Comparison of ENCODE assay signal across 15 cellular contexts in the genomic region with DNA sequence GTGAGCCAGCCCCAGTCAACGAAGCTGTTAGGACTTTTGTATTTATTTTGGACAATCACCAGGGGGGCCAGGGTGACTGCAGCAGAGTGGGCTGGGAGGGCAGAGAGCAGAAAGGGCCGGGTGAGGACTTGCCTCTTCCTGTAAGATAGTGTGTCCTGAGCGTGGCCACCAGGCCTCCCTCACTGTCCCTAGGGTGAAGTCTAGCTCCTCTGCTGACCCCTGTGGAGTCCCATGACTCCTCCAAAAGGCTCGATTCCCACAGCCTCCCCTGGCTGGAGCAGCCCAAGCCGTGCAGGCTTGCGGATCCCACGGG.
DNase-seq lines count a peak whose midpoint lies in the region; ATAC-seq and TF ChIP-seq lines count a peak whose summit lies in the region.
"Had no signal": no experiment of that assay in that cellular context is flagged by ENCODE, and none has a peak within 500 bp of the region (broad histone marks: within the 10 kb centered on the region; RNA-seq: fewer than 3 reads in every experiment).

No MANE protein-coding gene starts in this region.

- H2AFZ ChIP-seq in hepatocyte (no peak overlapping the region), smooth muscle cell (ENCODE audit: low read depth) (no peak overlapping the region)

- H3K4me1 Mint-ChIP-seq in T-helper 17 cell = no peaks in the 10 kb centered on the region

- H3F3A ChIP-seq in smooth muscle cell (ENCODE audit: low read depth) = no peaks in the 10 kb centered on the region

- peak; percentile 20 for DNase-seq in GM04503 (ENCODE audit: low read depth)
- peak; percentile 67 to 82 for DNase-seq in cardiac fibroblast (ENCODE audit: low read depth in 2 of 2)
- no peak for DNase-seq in hepatocyte (ENCODE audit: low spot score)
- DNase-seq in smooth muscle cell (lab: John Stamatoyannopoulos, UW; ENCODE audit: unreplicated experiment) = no peak
- DNase-seq in stimulated activated CD4-positive, alpha-beta T cell treated with anti-CD3 and anti-CD28 coated beads, Interleukin-4, amount 100 ng/mL, for 24 hours = no peak
- DNase-seq in T-helper 17 cell = no peak
- no peak for DNase-seq in SK-N-DZ (ENCODE audit: low spot score)
- no peak for DNase-seq in activated effector memory CD4-positive, alpha-beta T cell treated with anti-CD3 and anti-CD28 coated beads, Interleukin-2, amount 50 U/mL, for 16 hours
- DNase-seq: activated CD8-positive, alpha-beta T cell treated with anti-CD3 and anti-CD28 coated beads, Interleukin-2, amount 10 ng/mL, durations not matched to agents 7 days and 5 days; effector CD4-positive, alpha-beta T cell; GOT3; NCI-H1930; T-cell had no signal

- no peak for ATAC-seq in T-helper 17 cell

- no peak overlapping the region for H3K4me3 Mint-ChIP-seq in T-helper 17 cell
- H3K4me3 Mint-ChIP-seq: activated CD8-positive, alpha-beta T cell treated with anti-CD3 and anti-CD28 coated beads, Interleukin-2, amount 10 ng/mL, durations not matched to agents 7 days and 5 days; activated naive CD4-positive, alpha-beta T cell treated with anti-CD3 and anti-CD28 coated beads, Interleukin-2, amount 50 U/mL, for 24 hours; IgD-negative memory B cell; T-cell had no signal

- H3K36me3 Mint-ChIP-seq in T-helper 17 cell (ENCODE audit: low read depth) = no peaks in the 10 kb centered on the region
- H3K36me3 Mint-ChIP-seq: activated naive CD4-positive, alpha-beta T cell treated with anti-CD3 and anti-CD28 coated beads, Interleukin-2, amount 50 U/mL, for 24 hours; IgD-negative memory B cell; T-cell had no signal

- H3K4me2 ChIP-seq in hepatocyte = no peak overlapping the region
- no peak overlapping the region for H3K4me2 ChIP-seq in smooth muscle cell

- no peak for TF ChIP-seq CTCF in cardiac fibroblast (IDR thresholded peaks at IDR 0.05; ENCODE audit: low read depth, low read length)
- no peak for TF ChIP-seq CTCF in hepatocyte (IDR thresholded peaks at IDR 0.05; ENCODE audit: poor library complexity)
- no peak for TF ChIP-seq CTCF in smooth muscle cell (IDR thresholded peaks at IDR 0.05; ENCODE audit: borderline replicate concordance, insufficient read depth, poor library complexity, severe bottlenecking)

- no peak overlapping the region for H3K4me3 ChIP-seq in cardiac fibroblast (replicated peaks in 1 of 2; ENCODE audit: low read depth in 2 of 2, low read length in 2 of 2)
- no peak overlapping the region for H3K4me3 ChIP-seq in hepatocyte
- no peak overlapping the region for H3K4me3 ChIP-seq in smooth muscle cell

- H3K27ac ChIP-seq in hepatocyte (peak overlapping the region; percentile 48), smooth muscle cell (ENCODE audit: low read depth) (peak overlapping the region; percentile 56)

- no peaks in the 10 kb centered on the region for H3K36me3 ChIP-seq in hepatocyte (replicated peaks; ENCODE audit: insufficient read depth, low read depth)
- no peaks in the 10 kb centered on the region for H3K36me3 ChIP-seq in smooth muscle cell (ENCODE audit: low read depth)

- H3K27me3 Mint-ChIP-seq in T-helper 17 cell = no peaks in the 10 kb centered on the region
- H3K27me3 Mint-ChIP-seq: activated naive CD4-positive, alpha-beta T cell treated with anti-CD3 and anti-CD28 coated beads, Interleukin-2, amount 50 U/mL, for 24 hours; IgD-negative memory B cell; T-cell had no signal

- H4K20me1 ChIP-seq in hepatocyte (ENCODE audit: insufficient read depth, poor library complexity, severe bottlenecking) (no peaks in the 10 kb centered on the region), smooth muscle cell (ENCODE audit: low read depth) (no peaks in the 10 kb centered on the region)

- H3K4me1 ChIP-seq in hepatocyte (ENCODE audit: insufficient read depth) (peaks cover 3% of the 10 kb centered on the region), smooth muscle cell (ENCODE audit: low read depth) (no peaks in the 10 kb centered on the region)

- 66% methylated on average over 7 of the region's 7 CpGs for WGBS in hepatocyte (ENCODE audit: low lambda C conversion rate, missing lambda C conversion rate)
- 73% methylated on average over 6 of the region's 7 CpGs for WGBS in smooth muscle cell (ENCODE audit: low lambda C conversion rate)

- no peaks in the 10 kb centered on the region for H3K27me3 ChIP-seq in hepatocyte
- no peaks in the 10 kb centered on the region for H3K27me3 ChIP-seq in smooth muscle cell (ENCODE audit: low read depth)

- H3K9me3 ChIP-seq in hepatocyte (ENCODE audit: low read depth) (no peaks in the 10 kb centered on the region), smooth muscle cell (replicated peaks; ENCODE audit: low read depth) (no peaks in the 10 kb centered on the region), T-helper 17 cell (ENCODE audit: control insufficient read depth, low read length, poor library complexity, severe bottlenecking) (no peaks in the 10 kb centered on the region)

- no peak overlapping the region for H3K9ac ChIP-seq in smooth muscle cell (ENCODE audit: low read depth)

- no peaks in the 10 kb centered on the region for H3K9me2 ChIP-seq in hepatocyte (replicated peaks; ENCODE audit: insufficient read depth)

- H3K79me2 ChIP-seq in hepatocyte (no peaks in the 10 kb centered on the region), smooth muscle cell (ENCODE audit: low read depth) (no peaks in the 10 kb centered on the region)

- H3K27ac Mint-ChIP-seq in T-helper 17 cell = no peak overlapping the region
- H3K27ac Mint-ChIP-seq: activated CD8-positive, alpha-beta T cell treated with anti-CD3 and anti-CD28 coated beads, Interleukin-2, amount 10 ng/mL, durations not matched to agents 7 days and 5 days; activated naive CD4-positive, alpha-beta T cell treated with anti-CD3 and anti-CD28 coated beads, Interleukin-2, amount 50 U/mL, for 24 hours had no signal

Comparison
In these comparisons a context has a peak if more than half of its experiments do, and no peak if none do; other contexts are left out.
1. DNase-seq: peak in GM04503 (single experiment) and cardiac fibroblast (2 of 2); none in hepatocyte (single experiment), smooth muscle cell (single experiment), stimulated activated CD4-positive, alpha-beta T cell treated with anti-CD3 and anti-CD28 coated beads, Interleukin-4, amount 100 ng/mL, for 24 hours (single experiment), T-helper 17 cell (0 of 3), SK-N-DZ (single experiment) and activated effector memory CD4-positive, alpha-beta T cell treated with anti-CD3 and anti-CD28 coated beads, Interleukin-2, amount 50 U/mL, for 16 hours (single experiment).